ENCODE assay signal across 18 cellular contexts in the genomic region with DNA sequence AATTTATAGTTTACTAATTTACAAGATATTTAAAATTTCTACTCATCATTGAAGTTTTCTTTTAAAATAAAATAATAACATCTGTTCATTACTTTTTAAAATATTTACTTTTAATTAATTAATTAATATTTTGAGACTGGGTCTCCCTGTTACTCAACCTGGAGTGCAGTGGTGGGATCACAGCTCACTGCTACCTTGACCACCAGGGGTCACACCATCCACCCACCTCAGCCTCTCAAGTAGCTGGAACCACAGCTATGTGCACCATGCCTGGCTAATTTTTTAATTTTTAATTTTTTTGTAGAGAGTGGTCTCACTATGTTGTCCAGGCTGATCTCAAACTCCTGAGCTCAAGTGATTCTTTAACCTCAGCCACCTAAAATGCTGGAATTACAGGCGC.
A peak's percentile ranks its signal among the peaks of the same experiment; 100 is the strongest.
DNase-seq lines count a peak whose midpoint lies in the region; ATAC-seq, FAIRE-seq and TF ChIP-seq lines count a peak whose summit lies in the region.
"Had no signal": no experiment of that assay in that cellular context is flagged by ENCODE, and none has a peak within 500 bp of the region (broad histone marks: within the 10 kb centered on the region; RNA-seq: fewer than 3 reads in every experiment).

No MANE protein-coding gene starts in this region.

- intact Hi-C loops in right lobe of liver (cut with DNase I) = no loop called here
- intact Hi-C loops in activated CD4-positive, alpha-beta memory T cell treated with anti-CD3 and anti-CD28 coated beads for 36 hours (cut with micrococcal nuclease) = no loop called here

- POLR2A ChIA-PET in activated CD4-positive, alpha-beta memory T cell treated with anti-CD3 and anti-CD28 coated beads for 36 hours (lab: Charles Lee) = no interaction called here

- H3K36me3 Mint-ChIP-seq in activated CD4-positive, alpha-beta memory T cell treated with anti-CD3 and anti-CD28 coated beads for 36 hours = no peaks in the 10 kb centered on the region
- H3K36me3 Mint-ChIP-seq: IgD-negative memory B cell had no signal

- no peaks in the 10 kb centered on the region for H3K27me3 Mint-ChIP-seq in activated CD4-positive, alpha-beta memory T cell treated with anti-CD3 and anti-CD28 coated beads for 36 hours
- H3K27me3 Mint-ChIP-seq: IgD-negative memory B cell had no signal

- H3K9me3 Mint-ChIP-seq in activated CD4-positive, alpha-beta memory T cell treated with anti-CD3 and anti-CD28 coated beads for 36 hours = peaks cover 4% of the 10 kb centered on the region

- no peak overlapping the region for H3K4me3 Mint-ChIP-seq in activated CD4-positive, alpha-beta memory T cell treated with anti-CD3 and anti-CD28 coated beads for 36 hours
- H3K4me3 Mint-ChIP-seq: IgD-negative memory B cell had no signal

- H3K9me3 ChIP-seq in right lobe of liver = no peaks in the 10 kb centered on the region
- H3K9me3 ChIP-seq: sigmoid colon, SJSA1 had no signal

- peak; percentile 44 for TF ChIP-seq CTCF in LNCaP clone FGC (IDR thresholded peaks at IDR 0.05; ENCODE audit: control insufficient read depth, extremely low read depth, insufficient read depth)
- TF ChIP-seq CTCF in right lobe of liver (IDR thresholded peaks at IDR 0.05) = peak in 3 of 4 donors; percentile 11 to 25 (median 20)

- H3K27me3 ChIP-seq in right lobe of liver = no peaks in the 10 kb centered on the region
- H3K27me3 ChIP-seq: sigmoid colon, SJSA1 had no signal

- peak; percentile 33 for DNase-seq in DMS 273 (lab: John Stamatoyannopoulos, UW; ENCODE audit: unreplicated experiment)
- DNase-seq in DMS 273 treated with DMSO at 0.1 percent for 48 hours (lab: John Stamatoyannopoulos, UW) = no peak
- no peak for DNase-seq in LNCaP clone FGC (ENCODE audit: low read depth)
- no peak for DNase-seq in right lobe of liver
- DNase-seq in activated CD4-positive, alpha-beta memory T cell treated with anti-CD3 and anti-CD28 coated beads for 36 hours = no peak
- no peak for DNase-seq in stimulated activated CD4-positive, alpha-beta T cell treated with anti-CD3 and anti-CD28 coated beads, Interleukin-4, amount 100 ng/mL, for 1 hour
- DNase-seq in pons (ENCODE audit: low spot score) = no peak
- DNase-seq: 8988T; GM23248; NCI-H187 treated with DMSO at 0.1 percent for 48 hours; NCI-H774; sigmoid colon; stimulated activated CD4-positive, alpha-beta T cell treated with anti-CD3 and anti-CD28 coated beads, Interleukin-4, amount 100 ng/mL, for 4 hours had no signal

- no peaks in the 10 kb centered on the region for H3K4me1 ChIP-seq in right lobe of liver
- H3K4me1 ChIP-seq: sigmoid colon, SJSA1 had no signal

- no peak overlapping the region for H3K4me3 ChIP-seq in LNCaP clone FGC (ENCODE audit: low read depth, low read length)
- H3K4me3 ChIP-seq in right lobe of liver = no peak overlapping the region
- H3K4me3 ChIP-seq: GM23248, sigmoid colon, SJSA1 had no signal

- H3K27ac ChIP-seq in right lobe of liver = no peak overlapping the region
- H3K27ac ChIP-seq: GM23248, sigmoid colon, SJSA1 had no signal

- ATAC-seq in right lobe of liver = no peak

- no peaks in the 10 kb centered on the region for H3K4me1 Mint-ChIP-seq in activated CD4-positive, alpha-beta memory T cell treated with anti-CD3 and anti-CD28 coated beads for 36 hours (ENCODE audit: low read depth)

- no peak overlapping the region for H3K27ac Mint-ChIP-seq in activated CD4-positive, alpha-beta memory T cell treated with anti-CD3 and anti-CD28 coated beads for 36 hours
- H3K27ac Mint-ChIP-seq: IgD-negative memory B cell had no signal

- TF ChIP-seq POLR2A in right lobe of liver (IDR thresholded peaks at IDR 0.05) = no peak

- H3K36me3 ChIP-seq in right lobe of liver = no peaks in the 10 kb centered on the region
- H3K36me3 ChIP-seq: sigmoid colon, SJSA1 had no signal

- whole genome bisulfite sequencing in right lobe of liver (ENCODE audit: insufficient coverage, low coverage, low lambda C conversion rate, missing lambda C conversion rate) = 78% methylated on average over 1 of the region's 1 CpG

- CTCF ChIA-PET in activated CD4-positive, alpha-beta memory T cell treated with anti-CD3 and anti-CD28 coated beads for 36 hours (lab: Charles Lee) = no interaction called here

- peak; percentile 19 for FAIRE-seq in TTC549 (lab: Jason Lieb, UNC)
- FAIRE-seq: astrocyte, urothelium cell line had no signal
